Comparison of ENCODE assay signal across 24 cellular contexts in genomic region chr11:35494966-35495365, GRCh38.
"Had no signal": no experiment of that assay in that cellular context is flagged by ENCODE, and none has a peak within 500 bp of the region (broad histone marks: within the 10 kb centered on the region; RNA-seq: fewer than 3 reads in every experiment).

No MANE protein-coding gene starts in this region.

- H3K4me3 Mint-ChIP-seq: naive thymus-derived CD4-positive, alpha-beta T cell; natural killer cell; nephron; neural progenitor cell; stimulated activated effector memory CD8-positive, alpha-beta T cell treated with anti-CD3 and anti-CD28 coated beads, Interleukin-12 subunit alpha, Interleukin-12 subunit beta, amount 100 ng/mL, for 72 hours; stimulated activated naive CD8-positive, alpha-beta T cell treated with anti-CD3 and anti-CD28 coated beads, Interleukin-15, amount 100 ng/mL, for 72 hours; type B pancreatic cell had no signal

- H3K9me3 Mint-ChIP-seq: naive thymus-derived CD4-positive, alpha-beta T cell; natural killer cell; neural progenitor cell; stimulated activated effector memory CD8-positive, alpha-beta T cell treated with anti-CD3 and anti-CD28 coated beads, Interleukin-12 subunit alpha, Interleukin-12 subunit beta, amount 100 ng/mL, for 72 hours; stimulated activated naive CD8-positive, alpha-beta T cell treated with anti-CD3 and anti-CD28 coated beads, Interleukin-15, amount 100 ng/mL, for 72 hours had no signal

- ATAC-seq: naive thymus-derived CD4-positive, alpha-beta T cell; natural killer cell; right cardiac atrium; right lobe of liver; stimulated activated effector memory CD8-positive, alpha-beta T cell treated with anti-CD3 and anti-CD28 coated beads, Interleukin-12 subunit alpha, Interleukin-12 subunit beta, amount 100 ng/mL, for 72 hours; stimulated activated naive CD8-positive, alpha-beta T cell treated with anti-CD3 and anti-CD28 coated beads, Interleukin-15, amount 100 ng/mL, for 72 hours; stimulated activated naive CD8-positive, alpha-beta T cell treated with anti-CD3 and anti-CD28 coated beads, Interleukin-15, Interleukin-2, amounts not matched to agents 100 U/mL and 50 U/mL, for 24 hours; upper lobe of right lung had no signal

- H3K27ac Mint-ChIP-seq: naive thymus-derived CD4-positive, alpha-beta T cell; natural killer cell; nephron; neural progenitor cell; stimulated activated effector memory CD8-positive, alpha-beta T cell treated with anti-CD3 and anti-CD28 coated beads, Interleukin-12 subunit alpha, Interleukin-12 subunit beta, amount 100 ng/mL, for 72 hours; stimulated activated naive CD8-positive, alpha-beta T cell treated with anti-CD3 and anti-CD28 coated beads, Interleukin-15, amount 100 ng/mL, for 72 hours; type B pancreatic cell had no signal

- H3K36me3 Mint-ChIP-seq: naive thymus-derived CD4-positive, alpha-beta T cell; natural killer cell; neural progenitor cell; stimulated activated effector memory CD8-positive, alpha-beta T cell treated with anti-CD3 and anti-CD28 coated beads, Interleukin-12 subunit alpha, Interleukin-12 subunit beta, amount 100 ng/mL, for 72 hours had no signal

- DNase-seq: naive thymus-derived CD4-positive, alpha-beta T cell; natural killer cell; occipital lobe; ovary; right cardiac atrium; right lobe of liver; sigmoid colon; small intestine; stimulated activated CD4-positive, alpha-beta T cell treated with anti-CD3 and anti-CD28 coated beads, Interleukin-15, amount 100 ng/mL, for 24 hours; stimulated activated CD4-positive, alpha-beta T cell treated with anti-CD3 and anti-CD28 coated beads, Interleukin-2, amount 100 ng/mL, for 24 hours; stimulated activated CD4-positive, alpha-beta T cell treated with anti-CD3 and anti-CD28 coated beads, Interleukin-2, amount 100 ng/mL, for 48 hours; stimulated activated CD4-positive, alpha-beta T cell treated with anti-CD3 and anti-CD28 coated beads, Interleukin-4, amount 100 ng/mL, for 24 hours; stimulated activated naive CD4-positive, alpha-beta T cell; stimulated activated naive CD8-positive, alpha-beta T cell treated with anti-CD3 and anti-CD28 coated beads, Interleukin-15, amount 100 ng/mL, for 72 hours; stimulated activated naive CD8-positive, alpha-beta T cell treated with anti-CD3 and anti-CD28 coated beads, Interleukin-15, Interleukin-2, amounts not matched to agents 100 U/mL and 50 U/mL, for 24 hours; testis; tibial artery; transverse colon; upper lobe of right lung; uterus had no signal

- H3K4me1 Mint-ChIP-seq: naive thymus-derived CD4-positive, alpha-beta T cell; natural killer cell; neural progenitor cell; stimulated activated effector memory CD8-positive, alpha-beta T cell treated with anti-CD3 and anti-CD28 coated beads, Interleukin-12 subunit alpha, Interleukin-12 subunit beta, amount 100 ng/mL, for 72 hours; stimulated activated naive CD8-positive, alpha-beta T cell treated with anti-CD3 and anti-CD28 coated beads, Interleukin-15, amount 100 ng/mL, for 72 hours had no signal
